9 cellular contexts compared by ENCODE assay signal in the genomic region with DNA sequence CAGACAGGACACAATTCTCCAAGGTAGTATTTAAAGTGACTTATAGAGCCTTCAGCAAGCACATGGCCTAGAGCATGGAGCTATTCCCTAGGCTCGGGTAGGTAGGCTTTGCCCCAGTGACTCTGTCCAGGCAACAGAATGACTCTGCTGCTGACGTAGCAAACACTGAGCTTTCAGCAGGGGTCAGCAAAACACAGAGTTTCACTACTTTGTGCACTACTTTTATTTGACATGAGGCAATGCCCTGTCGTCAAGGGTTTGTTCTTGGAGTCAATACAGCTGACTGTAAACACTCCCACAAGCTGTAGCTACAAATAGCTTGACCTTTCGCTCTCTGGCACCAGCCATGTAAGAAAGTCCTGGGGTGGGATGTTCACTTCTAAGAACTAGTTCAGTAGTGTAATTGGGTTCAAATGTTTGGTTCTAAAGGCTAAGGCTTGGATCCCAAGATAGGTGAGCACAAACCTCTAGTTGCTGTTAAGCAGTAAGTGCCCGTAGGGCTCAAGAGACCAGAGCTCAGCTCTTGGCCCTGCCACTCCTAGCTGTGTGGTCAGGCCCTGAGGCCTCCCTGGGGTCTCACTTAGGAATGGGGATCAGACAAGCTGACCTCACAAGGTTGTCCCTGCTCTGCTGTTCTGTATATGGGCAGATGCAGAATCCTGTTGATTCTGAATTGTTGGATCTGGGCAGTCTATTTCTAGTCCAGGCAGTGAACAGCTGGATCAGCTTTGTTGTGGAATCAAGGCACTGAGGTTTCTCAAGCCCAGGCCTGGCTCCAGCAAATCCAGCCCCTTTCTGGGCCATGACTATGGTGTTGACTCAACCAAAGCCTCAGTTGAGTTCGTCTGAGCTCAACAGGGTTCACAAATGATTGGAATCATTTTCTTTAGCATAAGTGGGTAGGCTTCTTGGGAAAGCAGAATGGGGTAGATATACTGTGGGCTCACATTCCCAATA. TPM values are rescaled to one million over a fixed set of nuclear protein-coding genes. Genes with fewer than 3 reads are reported as not detected.
A peak's percentile ranks its signal among the peaks of the same experiment; 100 is the strongest.
DNase-seq lines count a peak whose midpoint lies in the region; ATAC-seq and TF ChIP-seq lines count a peak whose summit lies in the region.
"Had no signal": no experiment of that assay in that cellular context is flagged by ENCODE, and none has a peak within 500 bp of the region (broad histone marks: within the 10 kb centered on the region; RNA-seq: fewer than 3 reads in every experiment).

No MANE protein-coding gene starts in this region.

- in situ Hi-C loops in GM23248 (cut with MboI): no loop called here

- TF ChIP-seq POLR2A in sigmoid colon (IDR thresholded peaks at IDR 0.05): no peak

- no peak overlapping the region for H2AFZ ChIP-seq in GM23248

- intact Hi-C loops in sigmoid colon (cut with DNase I): no loop called here

- H3K36me3 Mint-ChIP-seq in brain: peaks cover 13% of the 10 kb centered on the region

- H3K4me3 ChIP-seq in GM23248 (no peak overlapping the region), sigmoid colon (no peak overlapping the region)

- peaks cover 38% of the 10 kb centered on the region for H3K4me1 Mint-ChIP-seq in brain

- peak overlapping the region in 4 of 5 experiments; percentile 71 to 97 (median 92) for H3K27ac Mint-ChIP-seq in brain

- H3K27me3 Mint-ChIP-seq in brain: no peaks in the 10 kb centered on the region

- peak overlapping the region; percentile 57 for H3K27ac ChIP-seq in GM23248
- peak overlapping the region; percentile 79 to 85 (median 80) for H3K27ac ChIP-seq in sigmoid colon

- 20 to 27% methylated on average over 6 of the region's 6 CpGs for WGBS in GM23248 (ENCODE audit: low coverage in 1 of 2, low lambda C conversion rate in 2 of 2, missing lambda C conversion rate in 2 of 2), 2 experiments
- WGBS in sigmoid colon, 2 donors: 39 to 53% methylated on average over 6 of the region's 6 CpGs

- TF ChIP-seq EP300 in sigmoid colon (IDR thresholded peaks at IDR 0.05): peak; percentile 62 to 91 (median 84)

- H3K9me3 ChIP-seq in GM23248 (ENCODE audit: low read depth) (no peaks in the 10 kb centered on the region), sigmoid colon (no peaks in the 10 kb centered on the region)

- H3K4me1 ChIP-seq in GM23248 (ENCODE audit: insufficient read depth): peaks cover 26% of the 10 kb centered on the region
- peaks cover 0 to 63% (median 54%) of the 10 kb centered on the region in 4 donors for H3K4me1 ChIP-seq in sigmoid colon

- no peaks in the 10 kb centered on the region for H3K9me2 ChIP-seq in GM23248 (ENCODE audit: insufficient read depth)

- H3F3A ChIP-seq in GM23248 (ENCODE audit: insufficient read depth): peaks cover 40% of the 10 kb centered on the region

- TF ChIP-seq CTCF in brain (conservative IDR thresholded peaks at IDR 0.05): peak in 1 of 2 experiments; percentile 23
- TF ChIP-seq CTCF in sigmoid colon (IDR thresholded peaks at IDR 0.05): peak in 1 of 4 experiments; percentile 22

- no peak overlapping the region for H3K4me2 ChIP-seq in GM23248 (ENCODE audit: unreplicated experiment)

- H3K9me3 Mint-ChIP-seq in brain: no peaks in the 10 kb centered on the region

- DNase-seq in GM23248 (peak; percentile 67), iPS-NIHi7 (ENCODE audit: extremely low spot score) (peak; percentile 52), sigmoid colon (peak; percentile 92), NOMO-1 treated with DMSO at 0.1 percent for 48 hours (lab: John Stamatoyannopoulos, UW; ENCODE audit: unreplicated experiment) (no peak), activated T-cell treated with anti-CD3 and anti-CD28 coated beads for 4 hours (no peak)
- DNase-seq: NCI-H345 had no signal

- no peak overlapping the region for H3K9ac ChIP-seq in GM23248

- H3K79me2 ChIP-seq in GM23248 (ENCODE audit: insufficient read depth): no peaks in the 10 kb centered on the region

- no peaks in the 10 kb centered on the region for H3K27me3 ChIP-seq in GM23248 (replicated peaks; ENCODE audit: insufficient read depth)
- H3K27me3 ChIP-seq in sigmoid colon: no peaks in the 10 kb centered on the region

- H3K4me3 Mint-ChIP-seq in brain: no peak overlapping the region

- peaks cover 4% of the 10 kb centered on the region; the same call in 1 of the 2 replicates for H4K20me1 ChIP-seq in GM23248 (ENCODE audit: insufficient read depth)

- ATAC-seq in HG03196 (IDR thresholded peaks at IDR 0.05; ENCODE audit: unreplicated experiment): no peak
- ATAC-seq in HG03175 (IDR thresholded peaks at IDR 0.05; ENCODE audit: unreplicated experiment): no peak

- H3K36me3 ChIP-seq in GM23248 (ENCODE audit: low read depth) (peaks cover 34% of the 10 kb centered on the region), sigmoid colon (peaks cover 2 to 44% (median 17%) of the 10 kb centered on the region in 4 donors)

RNA-seq across cellular contexts. Expression of a gene that starts 10.7 kb away (rescaled TPM):
- not detected in 2 replicates for total RNA-seq in GM23248 (2014; rRNA removed; shearing (Covaris generic))
- polyA plus RNA-seq in GM23248 (2016; fragmentation: Nextera tagmentation; extraction: Ambion mirVana): not detected in 2 replicates
- polyA plus RNA-seq in brain (ENCODE audit: insufficient read depth, low read depth, low replicate concordance): 1.3 TPM
- total RNA-seq in sigmoid colon: not detected
- not detected for polyA plus RNA-seq in sigmoid colon

RNA-seq across cellular contexts. Expression of a gene that starts 26.8 kb away (rescaled TPM):
- 32.0 and 34.8 TPM in 2 replicates for total RNA-seq in GM23248 (2014; rRNA removed; shearing (Covaris generic))
- polyA plus RNA-seq in GM23248 (2016; fragmentation: Nextera tagmentation; extraction: Ambion mirVana) (18.2 and 18.4 TPM in 2 replicates), brain (ENCODE audit: insufficient read depth, low read depth, low replicate concordance) (51.9 TPM), sigmoid colon (100 to 1,000 TPM in 1 of 3 donors, 10 to 100 TPM in 2; 34.7 to 102 (median 76.3) TPM)
- 10 to 100 TPM; 67.1 to 76.0 (median 72.6) TPM for total RNA-seq in sigmoid colon

RNA-seq across cellular contexts. Expression of a gene that starts 47.8 kb away (rescaled TPM):
- total RNA-seq in GM23248 (2014; rRNA removed; shearing (Covaris generic)): not detected in 2 replicates
- polyA plus RNA-seq in GM23248 (2016; fragmentation: Nextera tagmentation; extraction: Ambion mirVana) (not detected in 2 replicates), brain (ENCODE audit: insufficient read depth, low read depth, low replicate concordance) (6.4 TPM), sigmoid colon (1 to 10 TPM; 1.8 to 6.2 (median 1.8) TPM)
- total RNA-seq in sigmoid colon: 10 to 100 TPM; 13.9 to 33.8 (median 18.8) TPM

RNA-seq across cellular contexts. Expression of a gene that starts 48.3 kb away (rescaled TPM):
- 4.9 and 6.6 TPM in 2 replicates for total RNA-seq in GM23248 (2014; rRNA removed; shearing (Covaris generic))
- polyA plus RNA-seq in GM23248 (2016; fragmentation: Nextera tagmentation; extraction: Ambion mirVana): 1.5 and 1.8 TPM in 2 replicates
- polyA plus RNA-seq in brain (ENCODE audit: insufficient read depth, low read depth, low replicate concordance): 58.5 TPM
- 10 to 100 TPM in 3 of 4 donors, 1 to 10 TPM in 1; 9.9 to 22.4 (median 18.7) TPM for total RNA-seq in sigmoid colon
- 10 to 100 TPM in 1 of 3 donors, 1 to 10 TPM in 2; 1.2 to 12.2 (median 3.2) TPM for polyA plus RNA-seq in sigmoid colon

Comparison
In these comparisons a context has a peak if more than half of its experiments do, and no peak if none do; other contexts are left out.
1. DNase-seq: peak in GM23248 (single experiment), iPS-NIHi7 (single experiment) and sigmoid colon (single experiment); none in NOMO-1 treated with DMSO at 0.1 percent for 48 hours (single experiment) and activated T-cell treated with anti-CD3 and anti-CD28 coated beads for 4 hours (single experiment).